16 cellular contexts compared by ENCODE assay signal in the genomic region with DNA sequence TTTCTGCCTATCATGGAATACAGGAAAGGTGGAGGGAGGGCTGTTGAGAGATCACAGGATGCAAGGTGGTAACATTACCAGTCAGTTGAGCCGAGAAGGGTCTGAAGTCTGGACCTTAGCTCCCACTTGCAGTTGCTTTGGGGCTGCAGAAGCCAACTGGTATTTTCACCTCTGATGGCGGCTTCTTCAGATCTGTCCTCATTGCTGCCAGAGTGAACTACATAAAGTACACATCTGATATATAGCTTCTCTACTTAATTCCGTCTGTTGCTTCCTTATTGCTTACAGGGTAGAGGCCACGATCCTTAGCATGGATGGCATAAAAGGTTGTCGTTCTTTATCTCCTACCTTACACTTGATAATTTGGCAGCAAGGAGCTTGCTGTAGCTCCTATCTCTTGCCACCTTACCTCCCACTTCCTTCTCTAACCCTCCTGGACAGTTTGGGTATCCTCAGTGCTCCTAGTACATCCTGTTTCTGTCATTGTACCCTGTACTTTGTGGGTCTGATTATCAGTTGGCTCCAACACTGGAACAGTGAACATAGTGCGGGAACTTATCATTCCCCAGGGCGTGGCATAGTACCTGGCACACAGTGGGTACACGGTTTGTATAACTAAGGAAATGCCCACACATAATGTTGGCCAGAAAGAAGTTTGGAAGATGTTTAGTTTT. TPM values are rescaled to one million over a fixed set of nuclear protein-coding genes. Genes with fewer than 3 reads are reported as not detected.
DNase-seq lines count a peak whose midpoint lies in the region; ATAC-seq and TF ChIP-seq lines count a peak whose summit lies in the region.
"Had no signal": no experiment of that assay in that cellular context is flagged by ENCODE, and none has a peak within 500 bp of the region (broad histone marks: within the 10 kb centered on the region; RNA-seq: fewer than 3 reads in every experiment).

No MANE protein-coding gene starts in this region.

- no peak overlapping the region for H3K4me3 ChIP-seq in colonic mucosa
- H3K4me3 ChIP-seq: gastrocnemius medialis, testis had no signal

- H3K4me1 ChIP-seq in colonic mucosa = peaks cover 10% of the 10 kb centered on the region

- intact Hi-C loops in CD4-positive, alpha-beta T cell (cut with DNase I, micrococcal nuclease) = no loop called here
- intact Hi-C loops in colonic mucosa (cut with DNase I) = no loop called here

- POLR2A ChIA-PET in CD4-positive, alpha-beta T cell (lab: Charles Lee) = interaction anchor here (1.0 to 2.4 kb wide), 2 partner anchors 15 to 18 kb away, joined by 4 to 19 read pairs; a partner anchor contains a TSS

- in situ Hi-C loops in KBM-7 (cut with MboI; ENCODE audit: low pct_unique_long_range_greater_than_20kb, low sequenced_read_pairs) = no loop called here

- CTCF ChIA-PET in CD4-positive, alpha-beta T cell (lab: Charles Lee) = no interaction called here

- no peaks in the 10 kb centered on the region for H3K9me3 Mint-ChIP-seq in CD4-positive, alpha-beta T cell
- H3K9me3 Mint-ChIP-seq in memory B cell = no peaks in the 10 kb centered on the region

- H3K27ac ChIP-seq in CD4-positive, alpha-beta T cell (ENCODE audit: low read depth, low read length) = no peak overlapping the region
- peak overlapping the region; percentile 78 for H3K27ac ChIP-seq in colonic mucosa
- H3K27ac ChIP-seq: gastrocnemius medialis, neutrophil, testis had no signal

- no peak for ATAC-seq in CD4-positive, alpha-beta T cell (ENCODE audit: poor library complexity)
- ATAC-seq in memory B cell (ENCODE audit: low read depth) (no peak), GM21367 (IDR thresholded peaks at IDR 0.05; ENCODE audit: unreplicated experiment) (no peak)
- ATAC-seq: gastrocnemius medialis had no signal

- DNase-seq in CD4-positive, alpha-beta T cell = no peak
- DNase-seq in KBM-7 (peak; percentile 28), colonic mucosa (peak; percentile 68), memory B cell (ENCODE audit: low spot score in 2 of 2) (no peak), NCI-H1092 treated with DMSO at 0.1 percent for 48 hours (lab: John Stamatoyannopoulos, UW) (no peak), hypothalamus (lab: John Stamatoyannopoulos, UW) (no peak)
- DNase-seq in activated effector memory CD4-positive, alpha-beta T cell treated with Interleukin-2 at 50 U/mL for 16 hours = no peak
- DNase-seq: gastrocnemius medialis, left cardiac atrium, midbrain, NCI-H2107, NCI-H524, retina, testis had no signal

- no peak for TF ChIP-seq CTCF in CD4-positive, alpha-beta T cell (IDR thresholded peaks at IDR 0.05)
- no peak for TF ChIP-seq CTCF in colonic mucosa (IDR thresholded peaks at IDR 0.05)

- peak overlapping the region; percentile 5 for H3K27ac Mint-ChIP-seq in CD4-positive, alpha-beta T cell
- H3K27ac Mint-ChIP-seq in memory B cell = peak overlapping the region; percentile 35

- H3K4me3 Mint-ChIP-seq in CD4-positive, alpha-beta T cell = no peak overlapping the region
- no peak overlapping the region for H3K4me3 Mint-ChIP-seq in memory B cell

- H3K4me1 Mint-ChIP-seq in CD4-positive, alpha-beta T cell (ENCODE audit: low read depth) = peaks cover 28% of the 10 kb centered on the region
- H3K4me1 Mint-ChIP-seq in memory B cell = peaks cover 11% of the 10 kb centered on the region

- H3K9me3 ChIP-seq in CD4-positive, alpha-beta T cell (ENCODE audit: control insufficient read depth, low read length) = no peaks in the 10 kb centered on the region
- H3K9me3 ChIP-seq in colonic mucosa = no peaks in the 10 kb centered on the region
- H3K9me3 ChIP-seq: gastrocnemius medialis, neutrophil, testis had no signal

- no peaks in the 10 kb centered on the region for H3K36me3 ChIP-seq in colonic mucosa
- H3K36me3 ChIP-seq: gastrocnemius medialis had no signal

- peaks cover 49% of the 10 kb centered on the region for H3K36me3 Mint-ChIP-seq in CD4-positive, alpha-beta T cell (ENCODE audit: low read depth)
- peaks cover 4% of the 10 kb centered on the region for H3K36me3 Mint-ChIP-seq in memory B cell

- peak overlapping the region in 1 of 2 donors; percentile 65 for H3K9ac ChIP-seq in colonic mucosa (ENCODE audit: low read depth in 2 of 2, low read length in 2 of 2)

- H3K27me3 ChIP-seq in CD4-positive, alpha-beta T cell (ENCODE audit: control insufficient read depth, insufficient read depth, low read length) = no peaks in the 10 kb centered on the region
- H3K27me3 ChIP-seq in colonic mucosa = no peaks in the 10 kb centered on the region
- H3K27me3 ChIP-seq: gastrocnemius medialis, neutrophil, testis had no signal

- H3K27me3 Mint-ChIP-seq in CD4-positive, alpha-beta T cell = no peaks in the 10 kb centered on the region
- no peaks in the 10 kb centered on the region for H3K27me3 Mint-ChIP-seq in memory B cell

RNA-seq across cellular contexts. Expression of a gene that starts 30.9 kb away (rescaled TPM):
- 10 to 100 TPM; 26.4 to 29.7 TPM for total RNA-seq in CD4-positive, alpha-beta T cell
- total RNA-seq in colonic mucosa = 100 to 1,000 TPM; 340 to 393 TPM

RNA-seq across cellular contexts. Expression of a gene that starts 51.5 kb away (rescaled TPM):
- 1 to 10 TPM; 2.1 to 2.2 TPM for total RNA-seq in CD4-positive, alpha-beta T cell
- total RNA-seq in colonic mucosa = not detected
- total RNA-seq: gastrocnemius medialis, left cardiac atrium had no signal

Comparison
In these comparisons a context has a peak if more than half of its experiments do, and no peak if none do; other contexts are left out.
1. DNase-seq: peak in KBM-7 (single experiment) and colonic mucosa (single experiment); none in CD4-positive, alpha-beta T cell (0 of 10), memory B cell (0 of 2), NCI-H1092 treated with DMSO at 0.1 percent for 48 hours (single experiment), hypothalamus (0 of 51) and activated effector memory CD4-positive, alpha-beta T cell treated with Interleukin-2 at 50 U/mL for 16 hours (single experiment).
2. RNA of a gene that starts 30.9 kb away (total RNA-seq): 340 to 393 TPM in colonic mucosa; 26.4 to 29.7 TPM in CD4-positive, alpha-beta T cell; every median in the first group is over 10 times any median in the second.